Comparison of ENCODE assay signal across 35 cellular contexts in genomic region chr11:41274831-41275230, GRCh38.
"Had no signal": no experiment of that assay in that cellular context is flagged by ENCODE, and none has a peak within 500 bp of the region (broad histone marks: within the 10 kb centered on the region; RNA-seq: fewer than 3 reads in every experiment).

No MANE protein-coding gene starts in this region.

- H3K27me3 ChIP-seq: MG63 had no signal

- H3K9me3 ChIP-seq: MG63 had no signal

- H3K9ac ChIP-seq: KMS-11 had no signal

- H3K4me3 ChIP-seq: MG63 had no signal

- H3K4me2 ChIP-seq: KMS-11 had no signal

- DNase-seq: Karpas-422, Kasumi-1, KG1, MG63, MM.1S, MV-4-11, NCI-H1048, NCI-H1092, NCI-H1092 treated with DMSO at 0.1 percent for 48 hours, NCI-H1105, NCI-H1105 treated with DMSO at 0.1 percent for 48 hours, NCI-H1417, NCI-H1417 treated with DMSO at 0.1 percent for 48 hours, NCI-H1436, NCI-H1436 treated with DMSO at 0.1 percent for 48 hours, NCI-H146, NCI-H1694, NCI-H1694 treated with DMSO at 0.1 percent for 48 hours, NCI-H187, NCI-H187 treated with DMSO at 0.1 percent for 48 hours, NCI-H1930, NCI-H2029, NCI-H2029 treated with DMSO at 0.1 percent for 48 hours, NCI-H2081, NCI-H2081 treated with DMSO at 0.1 percent for 48 hours, NCI-H2107, NCI-H2171, NCI-H2171 treated with DMSO at 0.1 percent for 48 hours, NCI-H2227 treated with DMSO at 0.1 percent for 48 hours, NCI-H226, NCI-H345, NCI-H446, NCI-H446 treated with DMSO at 0.1 percent for 48 hours, NCI-H510A had no signal

- H3K27ac ChIP-seq: KMS-11 had no signal

- H3K36me3 ChIP-seq: MG63 had no signal
